ENCODE assay signal across 34 cellular contexts in genomic region chr12:27107976-27108375, GRCh38. TPM values are rescaled to one million over a fixed set of nuclear protein-coding genes. Genes with fewer than 3 reads are reported as not detected.
"Had no signal": no experiment of that assay in that cellular context is flagged by ENCODE, and none has a peak within 500 bp of the region (broad histone marks: within the 10 kb centered on the region; RNA-seq: fewer than 3 reads in every experiment).

No MANE protein-coding gene starts in this region.

- H3K4me3 ChIP-seq: dorsolateral prefrontal cortex, heart right ventricle, lower lobe of right lung, mucosa of descending colon, neural progenitor cell, prostate gland, right atrium auricular region, sigmoid colon, stomach, thyroid gland had no signal

- H3K27ac ChIP-seq: dorsolateral prefrontal cortex, epithelial cell of prostate, heart right ventricle, lower lobe of right lung, neural progenitor cell, prostate gland, right atrium auricular region, sigmoid colon, stomach, thyroid gland had no signal

- H3K4me2 ChIP-seq: neural progenitor cell had no signal

- ATAC-seq: esophagus mucosa; heart right ventricle; left colon; left ventricle myocardium superior; lower lobe of right lung; mucosa of descending colon; natural killer cell treated with Interleukin-12 subunit alpha and Interleukin-12 subunit beta and Interleukin-15 and Interleukin-18, amount 100 ng/mL, for 72 hours; stimulated activated effector memory CD8-positive, alpha-beta T cell treated with anti-CD3 and anti-CD28 coated beads, Interleukin-12 subunit alpha, Interleukin-12 subunit beta, amount 100 ng/mL, for 72 hours had no signal

- H3K27me3 ChIP-seq: dorsolateral prefrontal cortex, heart right ventricle, neural progenitor cell, right atrium auricular region, sigmoid colon, stomach, thyroid gland had no signal

- H3K4me1 ChIP-seq: heart right ventricle, neural progenitor cell, prostate gland, right atrium auricular region, sigmoid colon, stomach, thyroid gland had no signal

- H2AFZ ChIP-seq: neural progenitor cell had no signal

- H3K9me3 ChIP-seq: heart right ventricle, lower lobe of right lung, mucosa of descending colon, prostate gland, right atrium auricular region, sigmoid colon, stomach, thyroid gland had no signal

- H3K36me3 ChIP-seq: heart right ventricle, lower lobe of right lung, neural progenitor cell, prostate gland, right atrium auricular region, sigmoid colon, stomach, thyroid gland had no signal

- DNase-seq: dorsolateral prefrontal cortex; effector CD4-positive, alpha-beta T cell; foreskin melanocyte; glutamatergic neuron; heart right ventricle; hippocampal formation; islet precursor cell; kidney glomerular epithelial cell; left colon; left ventricle myocardium superior; lower lobe of right lung; mucosa of descending colon; naive B cell; sigmoid colon; stimulated activated CD4-positive, alpha-beta T cell treated with anti-CD3 and anti-CD28 coated beads, Interleukin-2, amount 100 ng/mL, for 24 hours; stimulated activated CD4-positive, alpha-beta T cell treated with anti-CD3 and anti-CD28 coated beads, Interleukin-4, amount 100 ng/mL, for 24 hours; stimulated activated naive CD4-positive, alpha-beta T cell treated with Interleukin-2 at 50 U/mL for 16 hours; stomach; thyroid gland; trophoblast cell had no signal

RNA-seq across cellular contexts. Expression of gene C12orf71, which starts 25.6 kb away (rescaled TPM):
- total RNA-seq: cerebellum; esophagus mucosa; heart right ventricle; left colon; left ventricle myocardium superior; lower lobe of right lung; mesothelial cell of epicardium; mucosa of descending colon; natural killer cell treated with Interleukin-12 subunit alpha and Interleukin-12 subunit beta and Interleukin-15 and Interleukin-18, amount 100 ng/mL, for 72 hours; osteocyte; prostate gland; right atrium auricular region; sigmoid colon; skeletal muscle tissue; stomach; subcutaneous adipose tissue; temporal lobe; thyroid gland; urinary bladder had no signal
- polyA plus RNA-seq: heart right ventricle, sigmoid colon, stomach, urinary bladder had no signal
